In genomic region chr4:120922390-120923200, GRCh38 we compare ENCODE assay signal across 9 cellular contexts. TPM values are rescaled to one million over a fixed set of nuclear protein-coding genes. Genes with fewer than 3 reads are reported as not detected.
DNase-seq lines count a peak whose midpoint lies in the region; ATAC-seq and TF ChIP-seq lines count a peak whose summit lies in the region.
"Had no signal": no experiment of that assay in that cellular context is flagged by ENCODE, and none has a peak within 500 bp of the region (broad histone marks: within the 10 kb centered on the region; RNA-seq: fewer than 3 reads in every experiment).

Gene PRDM5 (minus strand): TSS chr4:120922726. CDS start chr4:120922608, 118 bp downstream.

- no peaks in the 10 kb centered on the region for H3K27me3 ChIP-seq in iPS-18a (ENCODE audit: control insufficient read depth, insufficient read depth, low read length)

- peaks cover 45% of the 10 kb centered on the region for H3K4me1 ChIP-seq in iPS-18a (ENCODE audit: control insufficient read depth, low read depth, low read length)

- DNase-seq in A172 (ENCODE audit: low spot score), result peak; percentile 42
- peak; percentile 27 for DNase-seq in H4 (ENCODE audit: low spot score)
- peak; percentile 60 for DNase-seq in T1000 (lab: John Stamatoyannopoulos, UW)
- DNase-seq in cardiac fibroblast (ENCODE audit: low read depth in 2 of 2), result peak; percentile 53 to 69
- peak; percentile 22 for DNase-seq in renal cortical epithelial cell (ENCODE audit: low read depth)
- DNase-seq in cortex of kidney (lab: John Stamatoyannopoulos, UW), result no peak

- no peaks in the 10 kb centered on the region for H3K36me3 ChIP-seq in iPS-18a (ENCODE audit: control insufficient read depth, low read depth, low read length)

- H3K4me3 ChIP-seq in cardiac fibroblast (replicated peaks in 1 of 2; ENCODE audit: low read depth in 2 of 2, low read length in 2 of 2) (peak within 1 kb of the TSS; percentile 64 to 76), iPS-18a (ENCODE audit: low read length) (peak within 1 kb of the TSS; percentile 80)
- H3K4me3 ChIP-seq: GM12878 had no signal

- H3K27ac ChIP-seq in iPS-18a (ENCODE audit: low read length), result peak within 1 kb of the TSS; percentile 35

- peak; percentile 37 for TF ChIP-seq CTCF in cardiac fibroblast (IDR thresholded peaks at IDR 0.05; ENCODE audit: low read depth, low read length)

- no peak for ATAC-seq in HG03280 (IDR thresholded peaks at IDR 0.05; ENCODE audit: unreplicated experiment)
- ATAC-seq: GM12878 had no signal

- H3K9ac ChIP-seq in iPS-18a (ENCODE audit: low read length), result peak within 1 kb of the TSS; percentile 84

- H3K9me3 ChIP-seq in iPS-18a (ENCODE audit: control insufficient read depth, low read depth, low read length), result no peaks in the 10 kb centered on the region

RNA-seq across cellular contexts. Expression of gene PRDM5, which starts in this region (rescaled TPM):
- 13.1 and 14.6 TPM in 2 replicates for total RNA-seq in A172 (2014; rRNA removed; shearing (Covaris generic))
- 9.1 and 11.7 TPM in 2 replicates for total RNA-seq in H4 (2014; rRNA removed; shearing (Covaris generic))
- total RNA-seq in renal cortical epithelial cell, result 8.9 and 9.8 TPM in 2 replicates
- total RNA-seq: GM12878 had no signal
